15 cellular contexts compared by ENCODE assay signal in the genomic region with DNA sequence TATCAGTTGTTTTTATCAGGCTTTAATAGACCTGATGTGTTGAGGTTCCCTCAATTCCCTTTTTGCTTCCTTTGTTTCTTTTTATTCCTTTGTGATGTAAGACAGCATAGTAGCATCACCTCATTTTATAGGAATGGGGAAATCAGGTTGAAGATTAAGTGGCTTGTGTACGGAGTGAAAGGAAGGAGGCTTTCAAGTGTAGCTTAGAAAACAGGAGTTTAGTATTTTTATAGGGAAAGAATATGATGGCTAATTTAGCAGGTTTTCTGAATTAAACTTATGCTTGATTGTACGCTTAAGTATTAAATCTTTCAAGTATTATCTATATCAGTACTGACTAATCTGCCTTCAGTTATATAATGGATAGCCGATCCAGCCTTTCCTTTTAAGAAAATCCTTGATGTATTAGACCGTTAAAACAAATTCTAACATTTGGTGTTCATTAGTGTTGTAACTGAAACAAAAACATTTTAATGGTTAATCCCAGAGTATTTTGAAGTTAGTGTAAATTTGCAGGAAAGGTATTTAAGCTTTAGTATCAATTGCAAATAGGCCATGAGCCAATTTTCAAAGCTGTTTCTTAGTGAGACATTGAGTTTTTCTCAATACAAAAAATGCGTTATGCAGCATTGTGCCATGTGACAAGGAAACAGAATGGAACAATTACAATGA. TPM values are rescaled to one million over a fixed set of nuclear protein-coding genes. Genes with fewer than 3 reads are reported as not detected.
DNase-seq lines count a peak whose midpoint lies in the region; ATAC-seq and TF ChIP-seq lines count a peak whose summit lies in the region.
"Had no signal": no experiment of that assay in that cellular context is flagged by ENCODE, and none has a peak within 500 bp of the region (broad histone marks: within the 10 kb centered on the region; RNA-seq: fewer than 3 reads in every experiment).

No MANE protein-coding gene starts in this region.

- H3K27ac Mint-ChIP-seq in activated T-helper 17 cell treated with anti-CD3 and anti-CD28 coated beads, Interleukin-2, amount 50 U/mL, for 72 hours: no peak overlapping the region
- no peak overlapping the region for H3K27ac Mint-ChIP-seq in stimulated activated memory B cell treated with anti-CD40 and anti-IgM and Interleukin-4, amounts not matched to agents 10 μg/mL and 1 μg/mL and 100 μg/mL, for 72 hours
- H3K27ac Mint-ChIP-seq: activated naive CD4-positive, alpha-beta T cell treated with anti-CD3 and anti-CD28 coated beads, Interleukin-2, amount 50 U/mL, for 72 hours had no signal

- no peaks in the 10 kb centered on the region for H3K4me1 Mint-ChIP-seq in activated T-helper 17 cell treated with anti-CD3 and anti-CD28 coated beads, Interleukin-2, amount 50 U/mL, for 72 hours
- H3K4me1 Mint-ChIP-seq in stimulated activated memory B cell treated with anti-CD40 and anti-IgM and Interleukin-4, amounts not matched to agents 10 μg/mL and 1 μg/mL and 100 μg/mL, for 72 hours: no peaks in the 10 kb centered on the region

- ATAC-seq in omental fat pad (ENCODE audit: low FRiP score) (peak; percentile 83), left ventricle myocardium superior (no peak)
- no peak for ATAC-seq in activated T-helper 17 cell treated with anti-CD3 and anti-CD28 coated beads, Interleukin-2, amount 50 U/mL, for 72 hours (replicated peaks)
- ATAC-seq in stimulated activated memory B cell treated with anti-CD40 and anti-IgM and Interleukin-4, amounts not matched to agents 10 μg/mL and 1 μg/mL and 100 μg/mL, for 72 hours: no peak
- ATAC-seq: activated naive CD4-positive, alpha-beta T cell treated with anti-CD3 and anti-CD28 coated beads, Interleukin-2, amount 50 U/mL, for 72 hours had no signal

- H3K4me1 ChIP-seq in adipocyte (ENCODE audit: control insufficient read depth, insufficient read depth, low read length): peaks cover 10% of the 10 kb centered on the region
- H3K4me1 ChIP-seq: BLaER1 had no signal

- DNase-seq in G401 (ENCODE audit: low spot score) (peak; percentile 12), adipocyte (ENCODE audit: low read depth) (no peak), fibroblast of villous mesenchyme (ENCODE audit: low read depth) (peak; percentile 34), omental fat pad (ENCODE audit: low spot score) (no peak), HCEC 1CT (no peak), left ventricle myocardium superior (no peak)
- DNase-seq: activated CD4-positive, alpha-beta T cell treated with anti-CD3 and anti-CD28 coated beads for 1 hour; cerebellar nuclear complex; NCI-H2081 treated with DMSO at 0.1 percent for 48 hours; ovary; T-helper 1 cell had no signal

- H3K9me3 ChIP-seq in adipocyte (ENCODE audit: control insufficient read depth, low read length): no peaks in the 10 kb centered on the region
- H3K9me3 ChIP-seq: ovary had no signal

- TF ChIP-seq CTCF in fibroblast of villous mesenchyme (IDR thresholded peaks at IDR 0.05; ENCODE audit: insufficient read depth, low read depth, low read length): no peak
- no peak for TF ChIP-seq CTCF in omental fat pad (IDR thresholded peaks at IDR 0.05)

- no peaks in the 10 kb centered on the region for H3K9me3 Mint-ChIP-seq in activated T-helper 17 cell treated with anti-CD3 and anti-CD28 coated beads, Interleukin-2, amount 50 U/mL, for 72 hours
- H3K9me3 Mint-ChIP-seq in stimulated activated memory B cell treated with anti-CD40 and anti-IgM and Interleukin-4, amounts not matched to agents 10 μg/mL and 1 μg/mL and 100 μg/mL, for 72 hours: no peaks in the 10 kb centered on the region
- H3K9me3 Mint-ChIP-seq: activated naive CD4-positive, alpha-beta T cell treated with anti-CD3 and anti-CD28 coated beads, Interleukin-2, amount 50 U/mL, for 72 hours had no signal

- H3K27me3 Mint-ChIP-seq in activated T-helper 17 cell treated with anti-CD3 and anti-CD28 coated beads, Interleukin-2, amount 50 U/mL, for 72 hours: no peaks in the 10 kb centered on the region
- H3K27me3 Mint-ChIP-seq in stimulated activated memory B cell treated with anti-CD40 and anti-IgM and Interleukin-4, amounts not matched to agents 10 μg/mL and 1 μg/mL and 100 μg/mL, for 72 hours: no peaks in the 10 kb centered on the region

- H3K9ac ChIP-seq in adipocyte (ENCODE audit: low read length): peak overlapping the region; percentile 19
- H3K9ac ChIP-seq: BLaER1 had no signal

- intact Hi-C loops in left ventricle myocardium superior (cut with micrococcal nuclease): no loop called here

- H3K4me3 ChIP-seq in adipocyte (ENCODE audit: low read length) (peak overlapping the region; percentile 58), fibroblast of villous mesenchyme (ENCODE audit: low read depth, low read length) (no peak overlapping the region)
- H3K4me3 ChIP-seq: BLaER1, ovary had no signal

- in situ Hi-C loops in G401 (cut with HindIII; ENCODE audit: low sequenced_read_pairs): no loop called here

- H3K36me3 Mint-ChIP-seq in activated T-helper 17 cell treated with anti-CD3 and anti-CD28 coated beads, Interleukin-2, amount 50 U/mL, for 72 hours (ENCODE audit: low read depth): no peaks in the 10 kb centered on the region
- peaks cover 3% of the 10 kb centered on the region for H3K36me3 Mint-ChIP-seq in stimulated activated memory B cell treated with anti-CD40 and anti-IgM and Interleukin-4, amounts not matched to agents 10 μg/mL and 1 μg/mL and 100 μg/mL, for 72 hours

- H3K4me3 Mint-ChIP-seq in activated T-helper 17 cell treated with anti-CD3 and anti-CD28 coated beads, Interleukin-2, amount 50 U/mL, for 72 hours: no peak overlapping the region
- no peak overlapping the region for H3K4me3 Mint-ChIP-seq in stimulated activated memory B cell treated with anti-CD40 and anti-IgM and Interleukin-4, amounts not matched to agents 10 μg/mL and 1 μg/mL and 100 μg/mL, for 72 hours

- H3K27me3 ChIP-seq in adipocyte (replicated peaks; ENCODE audit: control insufficient read depth, insufficient read depth, low read length): no peaks in the 10 kb centered on the region
- H3K27me3 ChIP-seq: BLaER1, ovary had no signal

- no peaks in the 10 kb centered on the region for H3K36me3 ChIP-seq in adipocyte (ENCODE audit: control insufficient read depth, insufficient read depth, low read length, severe bottlenecking)
- H3K36me3 ChIP-seq: ovary had no signal

RNA-seq across cellular contexts. Expression of a gene that starts 29.4 kb away (rescaled TPM):
- total RNA-seq in G401 (2014; rRNA removed; shearing (Covaris generic)): 1.1 and 1.8 TPM in 2 replicates
- total RNA-seq in fibroblast of villous mesenchyme: 3.5 and 4.2 TPM in 2 replicates
- total RNA-seq in omental fat pad: 10 to 100 TPM; 10.1 to 59.9 (median 18.4) TPM
- total RNA-seq in activated T-helper 17 cell treated with anti-CD3 and anti-CD28 coated beads, Interleukin-2, amount 50 U/mL, for 72 hours: 1 to 10 TPM; 1.8 to 2.1 TPM
- total RNA-seq in left ventricle myocardium superior: 6.4 TPM

Comparison
In these comparisons a context has a peak if more than half of its experiments do, and no peak if none do; other contexts are left out.
1. DNase-seq: peak in G401 (single experiment) and fibroblast of villous mesenchyme (single experiment); none in adipocyte (single experiment), omental fat pad (single experiment), HCEC 1CT (single experiment) and left ventricle myocardium superior (single experiment).